In the genomic region with DNA sequence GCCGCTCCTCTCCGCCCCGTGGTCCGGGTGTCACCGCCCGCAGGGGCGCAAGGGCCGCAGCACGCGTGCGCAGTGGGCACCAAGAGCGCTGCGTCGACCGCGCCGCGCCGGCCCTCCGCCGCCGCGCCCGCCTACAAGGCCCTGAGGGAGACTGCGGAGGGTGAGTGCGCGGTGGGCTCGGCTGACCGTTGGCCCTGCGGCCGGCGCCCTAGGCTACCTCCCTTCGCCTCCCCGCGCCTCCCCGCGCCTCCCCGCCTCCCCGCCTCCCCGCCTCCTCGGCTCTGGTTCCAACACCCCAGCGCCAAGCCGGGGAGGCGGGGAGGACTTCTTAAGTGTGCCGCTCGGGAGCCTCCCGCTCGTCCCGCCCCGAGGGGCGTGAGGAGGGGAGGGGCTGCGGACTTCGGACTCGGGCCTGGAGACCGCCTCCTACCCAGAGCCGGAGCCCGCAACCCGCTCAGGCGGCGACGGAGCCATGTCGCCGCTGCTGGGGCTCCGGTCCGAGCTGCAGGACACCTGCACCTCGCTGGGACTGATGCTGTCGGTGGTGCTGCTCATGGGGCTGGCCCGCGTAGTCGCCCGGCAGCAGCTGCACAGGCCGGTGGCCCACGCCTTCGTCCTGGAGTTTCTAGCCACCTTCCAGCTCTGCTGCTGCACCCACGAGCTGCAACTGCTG, we compare ENCODE assay signal across 8 cellular contexts. TPM values are rescaled to one million over a fixed set of nuclear protein-coding genes. Genes with fewer than 3 reads are reported as not detected.
DNase-seq lines count a peak whose midpoint lies in the region; ATAC-seq, FAIRE-seq and TF ChIP-seq lines count a peak whose summit lies in the region.

Gene AQP11 (plus strand): TSS at position 433 of the 673 bp plus-strand sequence. CDS start 40 bp downstream, at position 473.

- peak; percentile 79 for ATAC-seq in thoracic aorta (ENCODE audit: insufficient number of reproducible peaks, low FRiP score, low read depth)

- no peaks in the 10 kb centered on the region for H3K36me3 ChIP-seq in thoracic aorta

- H3K27ac Mint-ChIP-seq in activated naive CD4-positive, alpha-beta T cell treated with anti-CD3 and anti-CD28 coated beads, Interleukin-2, amount 50 U/mL, for 24 hours, result peak within 1 kb of the TSS; percentile 41
- H3K27ac Mint-ChIP-seq in glutamatergic neuron (ENCODE audit: unreplicated experiment), result peak within 1 kb of the TSS; percentile 55

- peak; percentile 73 for TF ChIP-seq POLR2A in H54 (IDR thresholded peaks at IDR 0.05; ENCODE audit: low read depth, low read length)

- H3K4me1 Mint-ChIP-seq in activated naive CD4-positive, alpha-beta T cell treated with anti-CD3 and anti-CD28 coated beads, Interleukin-2, amount 50 U/mL, for 24 hours, result peaks cover 16% of the 10 kb centered on the region
- H3K4me1 Mint-ChIP-seq in glutamatergic neuron (ENCODE audit: low read depth, unreplicated experiment), result peaks cover 6% of the 10 kb centered on the region

- H3K9me3 ChIP-seq in thoracic aorta, result no peaks in the 10 kb centered on the region

- DNase-seq in ELR (ENCODE audit: low read depth), result peak; percentile 86
- peak; percentile 88 for DNase-seq in H54 (ENCODE audit: insufficient read length, low spot score)
- DNase-seq in LNCaP clone FGC (ENCODE audit: low read depth), result peak; percentile 72
- peak; percentile 70 for DNase-seq in SHP77 treated with DMSO at 0.1 percent for 48 hours (lab: John Stamatoyannopoulos, UW)
- DNase-seq in glutamatergic neuron, result peak; percentile 92
- peak; percentile 83 for DNase-seq in occipital lobe (lab: John Stamatoyannopoulos, UW)
- peak; percentile 41 for DNase-seq in thoracic aorta (ENCODE audit: low spot score)

- peak within 1 kb of the TSS; percentile 89 for H3K4me3 Mint-ChIP-seq in activated naive CD4-positive, alpha-beta T cell treated with anti-CD3 and anti-CD28 coated beads, Interleukin-2, amount 50 U/mL, for 24 hours
- peak within 1 kb of the TSS; percentile 92 for H3K4me3 Mint-ChIP-seq in glutamatergic neuron (ENCODE audit: unreplicated experiment)

- peaks cover 5 to 6% of the 10 kb centered on the region in 2 donors for H3K4me1 ChIP-seq in thoracic aorta (ENCODE audit: control insufficient read depth in 1 of 2, low read depth in 2 of 2)

- TF ChIP-seq CTCF in LNCaP clone FGC (IDR thresholded peaks at IDR 0.05; ENCODE audit: control insufficient read depth, extremely low read depth, insufficient read depth) (no peak), glutamatergic neuron (IDR thresholded peaks at IDR 0.05; ENCODE audit: partially characterized antibody, unreplicated experiment) (no peak), thoracic aorta (IDR thresholded peaks at IDR 0.05) (no peak)

- no peaks in the 10 kb centered on the region for H3K27me3 ChIP-seq in thoracic aorta (replicated peaks; ENCODE audit: insufficient read depth)

- no peaks in the 10 kb centered on the region for H3K36me3 Mint-ChIP-seq in activated naive CD4-positive, alpha-beta T cell treated with anti-CD3 and anti-CD28 coated beads, Interleukin-2, amount 50 U/mL, for 24 hours
- peaks cover 8% of the 10 kb centered on the region for H3K36me3 Mint-ChIP-seq in glutamatergic neuron (ENCODE audit: unreplicated experiment)

- no peak for FAIRE-seq in H54 (lab: Jason Lieb, UNC)

- H3K4me3 ChIP-seq in LNCaP clone FGC (ENCODE audit: low read depth, low read length), result peak within 1 kb of the TSS; percentile 65
- H3K4me3 ChIP-seq in thoracic aorta, result peak within 1 kb of the TSS; percentile 76

- peak within 1 kb of the TSS; percentile 50 to 58 for H3K27ac ChIP-seq in thoracic aorta

- no peaks in the 10 kb centered on the region for H3K9me3 Mint-ChIP-seq in activated naive CD4-positive, alpha-beta T cell treated with anti-CD3 and anti-CD28 coated beads, Interleukin-2, amount 50 U/mL, for 24 hours
- peaks cover 3% of the 10 kb centered on the region for H3K9me3 Mint-ChIP-seq in glutamatergic neuron (ENCODE audit: unreplicated experiment)

- H3K27me3 Mint-ChIP-seq in activated naive CD4-positive, alpha-beta T cell treated with anti-CD3 and anti-CD28 coated beads, Interleukin-2, amount 50 U/mL, for 24 hours, result peaks cover 4% of the 10 kb centered on the region
- H3K27me3 Mint-ChIP-seq in glutamatergic neuron (ENCODE audit: unreplicated experiment), result peaks cover 3% of the 10 kb centered on the region

RNA-seq across cellular contexts. Expression of gene AQP11, which starts in this region (rescaled TPM):
- total RNA-seq in glutamatergic neuron (ENCODE audit: unreplicated experiment) (2.0 TPM), occipital lobe (5.9 TPM), thoracic aorta (not detected)

Comparison
In these comparisons a context has a peak if more than half of its experiments do, and no peak if none do; other contexts are left out.
1. Peak in every context shown above with its lines: DNase-seq, ATAC-seq, H3K4me3 ChIP-seq and H3K27ac ChIP-seq.
2. Peak in DNase-seq, ATAC-seq, H3K4me3 ChIP-seq and H3K27ac ChIP-seq in thoracic aorta; RNA of the gene not detected or under 1 TPM.
3. DNase-seq: peak in every context shown above with its lines; median percentile 92 in glutamatergic neuron; 88 in H54; 86 in ELR; 83 in occipital lobe; 72 in LNCaP clone FGC; 70 in SHP77 treated with DMSO at 0.1 percent for 48 hours; 41 in thoracic aorta.